9 cellular contexts compared by ENCODE assay signal in genomic region chr20:62406635-62407176, GRCh38. TPM values are rescaled to one million over a fixed set of nuclear protein-coding genes. Genes with fewer than 3 reads are reported as not detected.
DNase-seq lines count a peak whose midpoint lies in the region; FAIRE-seq and TF ChIP-seq lines count a peak whose summit lies in the region.
"Had no signal": no experiment of that assay in that cellular context is flagged by ENCODE, and none has a peak within 500 bp of the region (broad histone marks: within the 10 kb centered on the region; RNA-seq: fewer than 3 reads in every experiment).

No MANE protein-coding gene starts in this region.

- intact Hi-C loops in endothelial cell of umbilical vein (cut with micrococcal nuclease) = loop anchor here (5.0 kb wide), 1 partner anchor 211 kb away; no protein-coding TSS in a partner anchor

- H2BK120ac ChIP-seq in trophoblast cell (ENCODE audit: insufficient read depth, low read length, poor library complexity) = no peak overlapping the region

- H4K8ac ChIP-seq in trophoblast cell (ENCODE audit: low read depth, low read length) = peak overlapping the region; percentile 7

- TF ChIP-seq CTCF in endothelial cell of umbilical vein (IDR thresholded peaks at IDR 0.05; ENCODE audit: extremely low read depth in 1 of 2, insufficient read depth in 1 of 2, low read depth in 1 of 2, low read length in 2 of 2) = no peak

- H3K36me3 ChIP-seq in endothelial cell of umbilical vein (ENCODE audit: control insufficient read depth in 2 of 2, extremely low read depth in 1 of 2, insufficient read depth in 2 of 2, low read length in 2 of 2) = no peaks in the 10 kb centered on the region
- peaks cover 2 to 5% of the 10 kb centered on the region in 2 experiments for H3K36me3 ChIP-seq in trophoblast cell (ENCODE audit: control insufficient read depth in 1 of 2, insufficient read depth in 2 of 2, low read length in 2 of 2)

- H3K27ac ChIP-seq in endothelial cell of umbilical vein (ENCODE audit: insufficient read depth, low read depth, low read length) (no peak overlapping the region), trophoblast cell (ENCODE audit: low read depth, low read length) (no peak overlapping the region)

- no TSS peak for BruUV-seq in endothelial cell of umbilical vein (replicated peaks; lab: Mats Ljungman, UMichigan)

- H3K18ac ChIP-seq in trophoblast cell (ENCODE audit: low read length) = no peak overlapping the region

- H4K20me1 ChIP-seq in endothelial cell of umbilical vein (replicated peaks; ENCODE audit: control insufficient read depth, extremely low read depth, insufficient read depth, low read length) = no peaks in the 10 kb centered on the region

- DNase-seq in NCI-H2196 (lab: John Stamatoyannopoulos, UW; ENCODE audit: unreplicated experiment) = peak; percentile 12
- no peak for DNase-seq in NCI-H2196 treated with DMSO at 0.1 percent for 48 hours (lab: John Stamatoyannopoulos, UW; ENCODE audit: unreplicated experiment)
- peak; percentile 24 for DNase-seq in M059J (ENCODE audit: low read depth)
- no peak for DNase-seq in endothelial cell of umbilical vein (ENCODE audit: low read depth, low spot score)
- DNase-seq in trophoblast cell = no peak
- DNase-seq in AML-193 (lab: John Stamatoyannopoulos, UW) = no peak
- no peak for DNase-seq in SKM-1 treated with dmso at 0.1 percent for 144 hours (lab: John Stamatoyannopoulos, UW; ENCODE audit: unreplicated experiment)
- DNase-seq in GM03348 (ENCODE audit: low spot score) = no peak

- H3K14ac ChIP-seq in trophoblast cell (ENCODE audit: low read length) = peak overlapping the region; percentile 7

- H3K9me3 ChIP-seq in endothelial cell of umbilical vein (replicated peaks; ENCODE audit: control insufficient read depth, insufficient read depth, low read length) (no peaks in the 10 kb centered on the region), trophoblast cell (ENCODE audit: insufficient read depth, low read depth, low read length) (peaks cover 4% of the 10 kb centered on the region)

- H3K9me1 ChIP-seq in endothelial cell of umbilical vein (replicated peaks; ENCODE audit: control insufficient read depth, extremely low read depth, insufficient read depth, low read length) = no peaks in the 10 kb centered on the region

- no peak for TF ChIP-seq POLR2A in endothelial cell of umbilical vein (IDR thresholded peaks at IDR 0.05; ENCODE audit: low read depth, low read length)

- peak overlapping the region; percentile 58 for H3K9ac ChIP-seq in endothelial cell of umbilical vein (replicated peaks; ENCODE audit: extremely low read depth, insufficient read depth, low read length)
- peak overlapping the region; percentile 70 for H3K9ac ChIP-seq in trophoblast cell (ENCODE audit: low read length)

- H3K23ac ChIP-seq in trophoblast cell (ENCODE audit: low read length) = no peak overlapping the region

- dilution Hi-C loops in endothelial cell of umbilical vein (cut with MboI; ENCODE audit: extremely low pct_ligation_motif_present, low sequenced_read_pairs) = no loop called here

- H2AK5ac ChIP-seq in trophoblast cell (ENCODE audit: low read length) = peak overlapping the region; percentile 40

- peak overlapping the region; percentile 40 for H3K4ac ChIP-seq in trophoblast cell (ENCODE audit: low read depth, low read length)

- H2BK5ac ChIP-seq in trophoblast cell (ENCODE audit: low read depth, low read length, poor library complexity) = no peak overlapping the region

- H3K79me1 ChIP-seq in trophoblast cell (ENCODE audit: low read length) = peaks cover 3% of the 10 kb centered on the region

- no peak overlapping the region for H2BK12ac ChIP-seq in trophoblast cell (ENCODE audit: low read length)

- no peak overlapping the region for H4K12ac ChIP-seq in trophoblast cell (ENCODE audit: low read depth, low read length)

- no peaks in the 10 kb centered on the region for H3K27me3 ChIP-seq in endothelial cell of umbilical vein (ENCODE audit: control insufficient read depth in 2 of 2, insufficient read depth in 2 of 2, low read length in 2 of 2)
- no peaks in the 10 kb centered on the region for H3K27me3 ChIP-seq in trophoblast cell (ENCODE audit: insufficient read depth, low read length)

- WGBS in trophoblast cell (ENCODE audit: extremely low coverage, insufficient coverage, insufficient read length) = no CpG with 5 or more reads among the region's 42 CpGs

- H2AFZ ChIP-seq in endothelial cell of umbilical vein (ENCODE audit: low read depth, low read length) (no peak overlapping the region), trophoblast cell (ENCODE audit: insufficient read depth, low read length, poor library complexity) (no peak overlapping the region)

- H3K4me2 ChIP-seq in endothelial cell of umbilical vein (ENCODE audit: insufficient read depth, low read length) (peak overlapping the region; percentile 47), trophoblast cell (ENCODE audit: low read length) (peak overlapping the region; percentile 81)

- H3K4me3 ChIP-seq in endothelial cell of umbilical vein (replicated peaks in 1 of 3; ENCODE audit: insufficient read depth in 1 of 3, low read depth in 1 of 3, low read length in 3 of 3) (peak overlapping the region in 2 of 3 experiments; percentile 17 to 68), trophoblast cell (ENCODE audit: low read depth, low read length) (peak overlapping the region; percentile 74)

- peaks cover 11% of the 10 kb centered on the region for H3K4me1 ChIP-seq in endothelial cell of umbilical vein (ENCODE audit: control insufficient read depth, extremely low read depth, insufficient read depth, low read length)
- peaks cover 6 to 14% of the 10 kb centered on the region in 2 experiments for H3K4me1 ChIP-seq in trophoblast cell (ENCODE audit: control insufficient read depth in 1 of 2, insufficient read depth in 2 of 2, low read length in 2 of 2)

- H3K79me2 ChIP-seq in endothelial cell of umbilical vein (ENCODE audit: control insufficient read depth, insufficient read depth, low read length) = peaks cover 7% of the 10 kb centered on the region
- no peaks in the 10 kb centered on the region for H3K79me2 ChIP-seq in trophoblast cell (ENCODE audit: control insufficient read depth, insufficient read depth, low read length, poor library complexity)

- CTCF ChIA-PET in endothelial cell of umbilical vein (lab: Charles Lee) = interaction anchor here (1.0 kb wide), 1 partner anchor 93 kb away, joined by 3 read pairs; no protein-coding TSS in a partner anchor

- H4K91ac ChIP-seq in trophoblast cell (ENCODE audit: low read depth, low read length) = peak overlapping the region; percentile 45

- no peak for FAIRE-seq in endothelial cell of umbilical vein (lab: Jason Lieb, UNC)

- POLR2A ChIA-PET in endothelial cell of umbilical vein (lab: Charles Lee) = no interaction called here

TF ChIP-seq in endothelial cell of umbilical vein, 7 proteins besides CTCF, POLR2A, EP300 and RAD21 (continues in another document):
- TF ChIP-seq MYC (IDR thresholded peaks at IDR 0.05; ENCODE audit: low read depth, low read length) (no peak), POLR2AphosphoS5 (IDR thresholded peaks at IDR 0.05; ENCODE audit: insufficient read depth, low read depth, low read length) (no peak), EZH2 (IDR thresholded peaks at IDR 0.05; ENCODE audit: borderline replicate concordance, low read depth, low read length, severe bottlenecking) (no peak), JUN (IDR thresholded peaks at IDR 0.05; ENCODE audit: borderline replicate concordance, insufficient read depth, insufficient read length, low read depth) (no peak)

RNA-seq across cellular contexts. Expression of gene CABLES2, which starts 0.4 kb away (rescaled TPM):
- 10.0 and 19.9 TPM in 2 replicates for total RNA-seq in M059J (2014; rRNA removed; shearing (Covaris generic))
- total RNA-seq in endothelial cell of umbilical vein = 9.9 TPM in 2 replicates
- 7.4 and 7.8 TPM in 2 replicates for polyA plus RNA-seq in endothelial cell of umbilical vein
- polyA plus RNA-seq in endothelial cell of umbilical vein (2011; cell fraction: cytosol; rRNA removed) = 7.5 and 7.8 TPM in 2 replicates
- 9.0 and 9.8 TPM in 2 replicates for polyA plus RNA-seq in endothelial cell of umbilical vein (2011; cell fraction: nucleus; rRNA removed)
- 6.9 and 7.1 TPM in 2 replicates for polyA plus RNA-seq in endothelial cell of umbilical vein (2012)
- polyA minus RNA-seq in endothelial cell of umbilical vein = 6.4 and 7.2 TPM in 2 replicates
- polyA minus RNA-seq in endothelial cell of umbilical vein (2011; cell fraction: cytosol; rRNA and poly(A)+ RNA removed) = 6.6 TPM
- polyA minus RNA-seq in endothelial cell of umbilical vein (2011; cell fraction: nucleus; rRNA and poly(A)+ RNA removed) = 4.0 and 4.8 TPM in 2 replicates
- 15.0 and 15.1 TPM in 2 replicates for polyA plus RNA-seq in trophoblast cell (2013)

RNA-seq across cellular contexts. Expression of gene RPS21, which starts 19.8 kb away (rescaled TPM):
- total RNA-seq in M059J (2014; rRNA removed; shearing (Covaris generic)) = 1,541 and 2,007 TPM in 2 replicates
- 1,627 and 1,644 TPM in 2 replicates for total RNA-seq in endothelial cell of umbilical vein
- polyA plus RNA-seq in endothelial cell of umbilical vein = 6,186 and 7,710 TPM in 2 replicates
- 7,058 and 7,187 TPM in 2 replicates for polyA plus RNA-seq in endothelial cell of umbilical vein (2011; cell fraction: cytosol; rRNA removed)
- 1,710 and 1,727 TPM in 2 replicates for polyA plus RNA-seq in endothelial cell of umbilical vein (2011; cell fraction: nucleus; rRNA removed)
- polyA plus RNA-seq in endothelial cell of umbilical vein (2012) = 3,439 and 5,474 TPM in 2 replicates
- 1,355 and 1,842 TPM in 2 replicates for polyA minus RNA-seq in endothelial cell of umbilical vein
- polyA minus RNA-seq in endothelial cell of umbilical vein (2011; cell fraction: cytosol; rRNA and poly(A)+ RNA removed) = 1,457 TPM
- polyA minus RNA-seq in endothelial cell of umbilical vein (2011; cell fraction: nucleus; rRNA and poly(A)+ RNA removed) = 192 and 301 TPM in 2 replicates
- 2,264 and 2,365 TPM in 2 replicates for polyA plus RNA-seq in trophoblast cell (2013)

RNA-seq across cellular contexts. Expression of gene RBBP8NL, which starts 20.6 kb away (rescaled TPM):
- not detected in 2 replicates for total RNA-seq in M059J (2014; rRNA removed; shearing (Covaris generic))
- total RNA-seq in endothelial cell of umbilical vein = not detected in 2 replicates
- not detected in 2 replicates for polyA plus RNA-seq in endothelial cell of umbilical vein
- polyA plus RNA-seq in endothelial cell of umbilical vein (2011; cell fraction: cytosol; rRNA removed) = not detected in 2 replicates
- polyA plus RNA-seq in endothelial cell of umbilical vein (2011; cell fraction: nucleus; rRNA removed) = not detected in 2 replicates
- polyA plus RNA-seq in endothelial cell of umbilical vein (2012) = not detected in 2 replicates
- not detected in 2 replicates for polyA minus RNA-seq in endothelial cell of umbilical vein
- polyA minus RNA-seq in endothelial cell of umbilical vein (2011; cell fraction: cytosol; rRNA and poly(A)+ RNA removed) = not detected
- polyA minus RNA-seq in endothelial cell of umbilical vein (2011; cell fraction: nucleus; rRNA and poly(A)+ RNA removed) = not detected in 2 replicates
- 7.9 TPM in 2 replicates for polyA plus RNA-seq in trophoblast cell (2013)
- total RNA-seq: temporal lobe had no signal

RNA-seq across cellular contexts. Expression of gene LAMA5, which starts 39.6 kb away (rescaled TPM):
- total RNA-seq in M059J (2014; rRNA removed; shearing (Covaris generic)) = 5.6 and 29.7 TPM in 2 replicates
- 138 and 145 TPM in 2 replicates for total RNA-seq in endothelial cell of umbilical vein
- 24.0 and 27.2 TPM in 2 replicates for polyA plus RNA-seq in endothelial cell of umbilical vein
- polyA plus RNA-seq in endothelial cell of umbilical vein (2011; cell fraction: cytosol; rRNA removed) = 11.0 and 16.9 TPM in 2 replicates
- 154 and 169 TPM in 2 replicates for polyA plus RNA-seq in endothelial cell of umbilical vein (2011; cell fraction: nucleus; rRNA removed)
- polyA plus RNA-seq in endothelial cell of umbilical vein (2012) = 61.7 and 63.1 TPM in 2 replicates
- 18.0 and 30.4 TPM in 2 replicates for polyA minus RNA-seq in endothelial cell of umbilical vein
- polyA minus RNA-seq in endothelial cell of umbilical vein (2011; cell fraction: cytosol; rRNA and poly(A)+ RNA removed) = 51.0 TPM
- polyA minus RNA-seq in endothelial cell of umbilical vein (2011; cell fraction: nucleus; rRNA and poly(A)+ RNA removed) = 57.6 and 115 TPM in 2 replicates
- 135 and 147 TPM in 2 replicates for polyA plus RNA-seq in trophoblast cell (2013)

Comparison
In these comparisons a context has a peak if more than half of its experiments do, and no peak if none do; other contexts are left out.
1. DNase-seq: peak in NCI-H2196 (single experiment) and M059J (single experiment); none in NCI-H2196 treated with DMSO at 0.1 percent for 48 hours (single experiment), endothelial cell of umbilical vein (single experiment), trophoblast cell (0 of 2), AML-193 (0 of 2), SKM-1 treated with dmso at 0.1 percent for 144 hours (single experiment) and GM03348 (single experiment).